In genomic region chr15:39597751-39598185, GRCh38 we compare ENCODE assay signal across 19 cellular contexts. TPM values are rescaled to one million over a fixed set of nuclear protein-coding genes. Genes with fewer than 3 reads are reported as not detected.
DNase-seq lines count a peak whose midpoint lies in the region; ATAC-seq, FAIRE-seq and TF ChIP-seq lines count a peak whose summit lies in the region.
"Had no signal": no experiment of that assay in that cellular context is flagged by ENCODE, and none has a peak within 500 bp of the region (broad histone marks: within the 10 kb centered on the region; RNA-seq: fewer than 3 reads in every experiment).

No MANE protein-coding gene starts in this region.

- H3F3A ChIP-seq in GM23248 (ENCODE audit: insufficient read depth): peaks cover 93% of the 10 kb centered on the region

- no peak overlapping the region for H3K4me2 ChIP-seq in A549
- H3K4me2 ChIP-seq in GM23248 (ENCODE audit: unreplicated experiment): no peak overlapping the region

- H3K36me3 ChIP-seq in GM23248 (ENCODE audit: low read depth) (peaks cover 58% of the 10 kb centered on the region), right lobe of liver (peaks cover 0 to 25% (median 15%) of the 10 kb centered on the region in 4 donors)

- intact Hi-C loops in right lobe of liver (cut with DNase I): no loop called here

- CTCF ChIA-PET in A549 (lab: Yijun Ruan, JAX): no interaction called here

- no peaks in the 10 kb centered on the region for H3K9me2 ChIP-seq in GM23248 (ENCODE audit: insufficient read depth)

- no peaks in the 10 kb centered on the region for H3K79me2 ChIP-seq in GM23248 (ENCODE audit: insufficient read depth)

- H3K4me3 ChIP-seq in A549 (no peak overlapping the region), GM23248 (peak overlapping the region; percentile 74), right lobe of liver (no peak overlapping the region)
- H3K4me3 ChIP-seq: psoas muscle, SJCRH30 had no signal

- no peak for ATAC-seq in A549
- peak in 1 of 4 donors; percentile 10 for ATAC-seq in right lobe of liver
- ATAC-seq: naive thymus-derived CD8-positive, alpha-beta T cell; psoas muscle; stimulated activated naive CD8-positive, alpha-beta T cell treated with anti-CD3 and anti-CD28 coated beads, Interleukin-15, amount 100 ng/mL, for 72 hours had no signal

- H3K9me3 ChIP-seq in A549 (no peaks in the 10 kb centered on the region), GM23248 (ENCODE audit: low read depth) (no peaks in the 10 kb centered on the region), right lobe of liver (no peaks in the 10 kb centered on the region)
- H3K9me3 ChIP-seq: psoas muscle, SJCRH30 had no signal

- TF ChIP-seq CTCF in A549 (IDR thresholded peaks at IDR 0.05) (no peak), right lobe of liver (IDR thresholded peaks at IDR 0.05) (no peak)

- in situ Hi-C loops in GM23248 (cut with MboI): no loop called here
- in situ Hi-C loops in G401 (cut with HindIII; ENCODE audit: low sequenced_read_pairs): no loop called here

- H3K27me3 ChIP-seq in GM23248 (replicated peaks; ENCODE audit: insufficient read depth): no peaks in the 10 kb centered on the region
- no peaks in the 10 kb centered on the region for H3K27me3 ChIP-seq in right lobe of liver
- H3K27me3 ChIP-seq: SJCRH30 had no signal

- H3K27ac ChIP-seq in A549 (no peak overlapping the region), GM23248 (peak overlapping the region; percentile 95), right lobe of liver (no peak overlapping the region)
- H3K27ac ChIP-seq: psoas muscle, SJCRH30 had no signal

- H3K4me1 ChIP-seq in A549 (peaks cover 37% of the 10 kb centered on the region), GM23248 (ENCODE audit: insufficient read depth) (peaks cover 16% of the 10 kb centered on the region), right lobe of liver (no peaks in the 10 kb centered on the region)
- H3K4me1 ChIP-seq: psoas muscle, SJCRH30 had no signal

- no peak for TF ChIP-seq RAD21 in A549 (conservative IDR thresholded peaks at IDR 0.05 in 1 of 2, IDR thresholded peaks at IDR 0.05 in 1 of 2)

- POLR2A ChIA-PET in A549 (lab: Yijun Ruan, JAX): interaction anchor here (0.9 kb wide), 1 partner anchor 17 kb away, joined by 3 read pairs; no protein-coding TSS in a partner anchor

- H4K20me1 ChIP-seq in GM23248 (ENCODE audit: insufficient read depth): peaks cover 22% of the 10 kb centered on the region; the same call in 1 of the 2 replicates

- no peak for DNase-seq in A549 (ENCODE audit: low read depth in 1 of 2, low spot score in 1 of 2)
- peak; percentile 83 for DNase-seq in GM23248
- peak; percentile 92 to 94 for DNase-seq in dermis microvascular lymphatic vessel endothelial cell (ENCODE audit: low read depth in 2 of 2)
- no peak for DNase-seq in right lobe of liver
- DNase-seq in OCI-M1 (lab: John Stamatoyannopoulos, UW): no peak
- DNase-seq in G401 (ENCODE audit: low spot score): no peak
- DNase-seq in NCI-H1436 treated with DMSO at 0.1 percent for 48 hours (lab: John Stamatoyannopoulos, UW): no peak
- DNase-seq in NCI-H526 (lab: John Stamatoyannopoulos, UW): no peak
- DNase-seq: activated CD4-positive, alpha-beta T cell treated with anti-CD3 and anti-CD28 coated beads for 48 hours; activated CD8-positive, alpha-beta memory T cell treated with anti-CD3 and anti-CD28 coated beads, Interleukin-2, amount 50 U/mL, for 48 hours; anterior cingulate cortex; COR-L47; H9; Karpas-422; naive thymus-derived CD8-positive, alpha-beta T cell; NCI-H1417; psoas muscle; SJCRH30; stimulated activated naive CD8-positive, alpha-beta T cell treated with anti-CD3 and anti-CD28 coated beads, Interleukin-15, amount 100 ng/mL, for 72 hours had no signal

- H2AFZ ChIP-seq in GM23248: no peak overlapping the region

- FAIRE-seq in A549 (lab: Jason Lieb, UNC): no peak

- 96% methylated on average over 6 of the region's 6 CpGs for WGBS in A549 (ENCODE audit: missing lambda C conversion rate)
- 61 to 65% methylated on average over 6 of the region's 6 CpGs for WGBS in GM23248 (ENCODE audit: low coverage in 1 of 2, low lambda C conversion rate in 2 of 2, missing lambda C conversion rate in 2 of 2), 2 experiments
- 84% methylated on average over 6 of the region's 6 CpGs for WGBS in right lobe of liver (ENCODE audit: insufficient coverage, low coverage, low lambda C conversion rate, missing lambda C conversion rate)

- H3K9ac ChIP-seq in GM23248: peak overlapping the region; percentile 89

- no peak for TF ChIP-seq EP300 in A549 (IDR thresholded peaks at IDR 0.05)

- TF ChIP-seq POLR2A in A549 (IDR thresholded peaks at IDR 0.05; ENCODE audit: low read length) (no peak), right lobe of liver (IDR thresholded peaks at IDR 0.05) (peak; percentile 15)

TF ChIP-seq in A549, 52 proteins besides CTCF, POLR2A, EP300 and RAD21:
- TF ChIP-seq ZFP36 (IDR thresholded peaks at IDR 0.05; ENCODE audit: borderline replicate concordance, partially characterized antibody): no peak
- TF ChIP-seq ZSCAN20 (CRISPR knock-in tag; IDR thresholded peaks at IDR 0.05): no peak
- TF ChIP-seq GATA3 (IDR thresholded peaks at IDR 0.05; ENCODE audit: borderline replicate concordance): no peak
- no peak for TF ChIP-seq RCOR1 (IDR thresholded peaks at IDR 0.05; ENCODE audit: low read depth, low read length)
- TF ChIP-seq FOSB (CRISPR knock-in tag; IDR thresholded peaks at IDR 0.05): no peak; the same call in 1 of the 2 replicates
- 0 out of 2 replicates have a peak, but pooled peaks have one; percentile 10 for TF ChIP-seq HOXA7 (CRISPR knock-in tag; IDR thresholded peaks at IDR 0.05)
- no peak for TF ChIP-seq HOXB5 (CRISPR knock-in tag; IDR thresholded peaks at IDR 0.05)
TF ChIP-seq in A549: peak in this region for 1.

RNA-seq across cellular contexts. Expression of gene THBS1, which starts 16.9 kb away (rescaled TPM):
- polyA plus RNA-seq in A549 (2011; rRNA removed) (46.8 and 53.5 TPM in 2 replicates), A549 (2017; fragmentation: RNase III; extraction: RNeasy Plus Mini Kit Qiagen cat#74134 plus additional on column Dnase treatment) (54.4 to 63.5 TPM (median 54.9 TPM) in 3 replicates), GM23248 (2016; fragmentation: Nextera tagmentation; extraction: Ambion mirVana) (2,858 and 2,877 TPM in 2 replicates)
- 34.1 and 36.8 TPM in 2 replicates for polyA plus RNA-seq in A549 (2012; cell fraction: cytosol; rRNA removed)
- polyA plus RNA-seq in A549 (2012; cell fraction: nucleus; rRNA removed): 260 and 262 TPM in 2 replicates
- 374 and 456 TPM in 2 replicates for polyA minus RNA-seq in A549 (2011; rRNA and poly(A)+ RNA removed)
- 7,697 and 8,549 TPM in 2 replicates for total RNA-seq in GM23248 (2014; rRNA removed; shearing (Covaris generic))
- total RNA-seq in dermis microvascular lymphatic vessel endothelial cell (4,129 and 8,012 TPM in 2 replicates), right lobe of liver (100 to 1,000 TPM in 1 of 6 experiments, 10 to 100 TPM in 5; 10.7 to 253 (median 64.6) TPM)
- 15.6 and 15.9 TPM in 2 replicates for total RNA-seq in G401 (2014; rRNA removed; shearing (Covaris generic))

Comparison
In these comparisons a context has a peak if more than half of its experiments do, and no peak if none do; other contexts are left out.
1. DNase-seq: peak in GM23248 (single experiment) and dermis microvascular lymphatic vessel endothelial cell (2 of 2); none in A549 (0 of 2), right lobe of liver (0 of 3), OCI-M1 (single experiment), G401 (single experiment), NCI-H1436 treated with DMSO at 0.1 percent for 48 hours (single experiment) and NCI-H526 (0 of 2).
2. RNA of gene THBS1, which starts 16.9 kb away (total RNA-seq): 7,697 to 8,549 TPM in GM23248 and 4,129 to 8,012 TPM in dermis microvascular lymphatic vessel endothelial cell; 10.7 to 253 TPM in right lobe of liver and 15.6 to 15.9 TPM in G401; every median in the first group is over 10 times any median in the second.